ENCODE assay signal across 2 cellular contexts in the genomic region with DNA sequence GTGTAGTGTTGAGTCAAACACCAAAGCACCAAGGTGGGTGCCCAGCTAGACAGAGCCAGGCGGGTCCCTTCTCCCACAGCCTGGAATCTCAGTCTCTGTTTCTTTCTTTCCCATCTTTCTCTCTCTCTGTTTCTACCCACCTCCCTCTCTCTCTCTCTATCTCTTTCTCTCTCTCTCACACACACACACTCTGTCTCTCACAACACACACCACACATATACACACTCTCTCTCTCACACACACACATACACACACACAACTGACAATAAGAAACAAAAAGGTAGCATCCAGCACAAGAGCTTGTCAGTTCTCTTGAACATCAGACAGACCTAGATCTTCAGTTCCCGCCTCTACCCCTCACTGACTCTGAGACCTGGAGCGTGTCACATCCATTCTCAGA.
TF ChIP-seq lines count a peak whose summit lies in the region.

No MANE protein-coding gene starts in this region.

TF ChIP-seq in IMR-90, 13 proteins besides CTCF, POLR2A, EP300 and RAD21:
- no peak for TF ChIP-seq BHLHE40 (IDR thresholded peaks at IDR 0.05; ENCODE audit: low read depth, low read length)
- TF ChIP-seq NFE2L2 (IDR thresholded peaks at IDR 0.05; ENCODE audit: low read depth, low read length): no peak

TF ChIP-seq in K562, 482 proteins besides CTCF, POLR2A, EP300 and RAD21:
- TF ChIP-seq ZZZ3 (IDR thresholded peaks at IDR 0.05) (no peak), SRSF9 (IDR thresholded peaks at IDR 0.05; ENCODE audit: borderline replicate concordance, low read depth, low read length) (no peak), MCM7 (IDR thresholded peaks at IDR 0.05) (0 out of 4 replicates have a peak, but pooled peaks of 1 of the 2 experiments have one; percentile 88), ESRRB (CRISPR knock-in tag; IDR thresholded peaks at IDR 0.05; ENCODE audit: borderline replicate concordance) (no peak), HDAC1 (IDR thresholded peaks at IDR 0.05) (0 out of 4 replicates have a peak, but pooled peaks of 1 of the 2 experiments have one; percentile 52), EHMT2 (IDR thresholded peaks at IDR 0.05) (peak; percentile 39; the same call in 1 of the 2 replicates), PTTG1 (tag; IDR thresholded peaks at IDR 0.05; ENCODE audit: low read depth) (no peak), HLTF (IDR thresholded peaks at IDR 0.05) (0 out of 2 replicates have a peak, but pooled peaks have one; percentile 33), MCM3 (IDR thresholded peaks at IDR 0.05) (0 out of 2 replicates have a peak, but pooled peaks have one; percentile 61), PYGO2 (tag; IDR thresholded peaks at IDR 0.05) (no peak), KAT8 (IDR thresholded peaks at IDR 0.05; ENCODE audit: low read depth) (no peak), PHF21A (IDR thresholded peaks at IDR 0.05; ENCODE audit: borderline replicate concordance, low read depth) (no peak), KDM5B (IDR thresholded peaks at IDR 0.05; ENCODE audit: insufficient replicate concordance, low read depth, low read length) (no peak), ETV6 (IDR thresholded peaks at IDR 0.05; ENCODE audit: borderline replicate concordance in 1 of 2, low read depth in 2 of 2, low read length in 1 of 2) (no peak), ETV6 (CRISPR knock-in tag; IDR thresholded peaks at IDR 0.05; ENCODE audit: borderline replicate concordance) (no peak), ZC3H8 (IDR thresholded peaks at IDR 0.05) (no peak), ADNP (tag; IDR thresholded peaks at IDR 0.05) (no peak), TCF7L2 (IDR thresholded peaks at IDR 0.05; ENCODE audit: low read depth, low read length) (no peak), LARP7 (IDR thresholded peaks at IDR 0.05) (0 out of 2 replicates have a peak, but pooled peaks have one; percentile 23), SRSF1 (IDR thresholded peaks at IDR 0.05; ENCODE audit: low read depth, low read length) (no peak), CREM (IDR thresholded peaks at IDR 0.05; ENCODE audit: low read depth) (no peak), ZNF282 (CRISPR knock-in tag; IDR thresholded peaks at IDR 0.05) (no peak), PHB2 (IDR thresholded peaks at IDR 0.05; ENCODE audit: low read depth) (peak; percentile 57; the same call in 1 of the 2 replicates), MAFK (IDR thresholded peaks at IDR 0.05; ENCODE audit: low read length) (no peak), KLF1 (tag; IDR thresholded peaks at IDR 0.05) (no peak)
- TF ChIP-seq, protein P1, sequence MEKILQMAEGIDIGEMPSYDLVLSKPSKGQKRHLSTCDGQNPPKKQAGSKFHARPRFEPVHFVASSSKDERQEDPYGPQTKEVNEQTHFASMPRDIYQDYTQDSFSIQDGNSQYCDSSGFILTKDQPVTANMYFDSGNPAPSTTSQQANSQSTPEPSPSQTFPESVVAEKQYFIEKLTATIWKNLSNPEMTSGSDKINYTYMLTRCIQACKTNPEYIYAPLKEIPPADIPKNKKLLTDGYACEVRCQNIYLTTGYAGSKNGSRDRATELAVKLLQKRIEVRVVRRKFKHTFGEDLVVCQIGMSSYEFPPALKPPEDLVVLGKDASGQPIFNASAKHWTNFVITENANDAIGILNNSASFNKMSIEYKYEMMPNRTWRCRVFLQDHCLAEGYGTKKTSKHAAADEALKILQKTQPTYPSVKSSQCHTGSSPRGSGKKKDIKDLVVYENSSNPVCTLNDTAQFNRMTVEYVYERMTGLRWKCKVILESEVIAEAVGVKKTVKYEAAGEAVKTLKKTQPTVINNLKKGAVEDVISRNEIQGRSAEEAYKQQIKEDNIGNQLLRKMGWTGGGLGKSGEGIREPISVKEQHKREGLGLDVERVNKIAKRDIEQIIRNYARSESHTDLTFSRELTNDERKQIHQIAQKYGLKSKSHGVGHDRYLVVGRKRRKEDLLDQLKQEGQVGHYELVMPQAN (IDR thresholded peaks at IDR 0.05; ENCODE audit: borderline replicate concordance): peak; percentile 51; the same call in 1 of the 2 replicates
- TF ChIP-seq, protein P2, sequence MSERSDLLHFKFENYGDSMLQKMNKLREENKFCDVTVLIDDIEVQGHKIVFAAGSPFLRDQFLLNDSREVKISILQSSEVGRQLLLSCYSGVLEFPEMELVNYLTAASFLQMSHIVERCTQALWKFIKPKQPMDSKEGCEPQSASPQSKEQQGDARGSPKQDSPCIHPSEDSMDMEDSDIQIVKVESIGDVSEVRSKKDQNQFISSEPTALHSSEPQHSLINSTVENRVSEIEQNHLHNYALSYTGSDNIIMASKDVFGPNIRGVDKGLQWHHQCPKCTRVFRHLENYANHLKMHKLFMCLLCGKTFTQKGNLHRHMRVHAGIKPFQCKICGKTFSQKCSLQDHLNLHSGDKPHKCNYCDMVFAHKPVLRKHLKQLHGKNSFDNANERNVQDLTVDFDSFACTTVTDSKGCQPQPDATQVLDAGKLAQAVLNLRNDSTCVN (CRISPR knock-in tag; IDR thresholded peaks at IDR 0.05): peak; percentile 42; the same call in 1 of the 2 replicates
- TF ChIP-seq, protein P3, sequence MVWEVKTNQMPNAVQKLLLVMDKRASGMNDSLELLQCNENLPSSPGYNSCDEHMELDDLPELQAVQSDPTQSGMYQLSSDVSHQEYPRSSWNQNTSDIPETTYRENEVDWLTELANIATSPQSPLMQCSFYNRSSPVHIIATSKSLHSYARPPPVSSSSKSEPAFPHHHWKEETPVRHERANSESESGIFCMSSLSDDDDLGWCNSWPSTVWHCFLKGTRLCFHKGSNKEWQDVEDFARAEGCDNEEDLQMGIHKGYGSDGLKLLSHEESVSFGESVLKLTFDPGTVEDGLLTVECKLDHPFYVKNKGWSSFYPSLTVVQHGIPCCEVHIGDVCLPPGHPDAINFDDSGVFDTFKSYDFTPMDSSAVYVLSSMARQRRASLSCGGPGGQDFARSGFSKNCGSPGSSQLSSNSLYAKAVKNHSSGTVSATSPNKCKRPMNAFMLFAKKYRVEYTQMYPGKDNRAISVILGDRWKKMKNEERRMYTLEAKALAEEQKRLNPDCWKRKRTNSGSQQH (CRISPR knock-in tag; IDR thresholded peaks at IDR 0.05): peak; percentile 70; the same call in 1 of the 2 replicates
- TF ChIP-seq, protein P4, sequence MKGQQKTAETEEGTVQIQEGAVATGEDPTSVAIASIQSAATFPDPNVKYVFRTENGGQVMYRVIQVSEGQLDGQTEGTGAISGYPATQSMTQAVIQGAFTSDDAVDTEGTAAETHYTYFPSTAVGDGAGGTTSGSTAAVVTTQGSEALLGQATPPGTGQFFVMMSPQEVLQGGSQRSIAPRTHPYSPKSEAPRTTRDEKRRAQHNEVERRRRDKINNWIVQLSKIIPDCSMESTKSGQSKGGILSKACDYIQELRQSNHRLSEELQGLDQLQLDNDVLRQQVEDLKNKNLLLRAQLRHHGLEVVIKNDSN (CRISPR knock-in tag; IDR thresholded peaks at IDR 0.05): no peak
- TF ChIP-seq, protein P5, sequence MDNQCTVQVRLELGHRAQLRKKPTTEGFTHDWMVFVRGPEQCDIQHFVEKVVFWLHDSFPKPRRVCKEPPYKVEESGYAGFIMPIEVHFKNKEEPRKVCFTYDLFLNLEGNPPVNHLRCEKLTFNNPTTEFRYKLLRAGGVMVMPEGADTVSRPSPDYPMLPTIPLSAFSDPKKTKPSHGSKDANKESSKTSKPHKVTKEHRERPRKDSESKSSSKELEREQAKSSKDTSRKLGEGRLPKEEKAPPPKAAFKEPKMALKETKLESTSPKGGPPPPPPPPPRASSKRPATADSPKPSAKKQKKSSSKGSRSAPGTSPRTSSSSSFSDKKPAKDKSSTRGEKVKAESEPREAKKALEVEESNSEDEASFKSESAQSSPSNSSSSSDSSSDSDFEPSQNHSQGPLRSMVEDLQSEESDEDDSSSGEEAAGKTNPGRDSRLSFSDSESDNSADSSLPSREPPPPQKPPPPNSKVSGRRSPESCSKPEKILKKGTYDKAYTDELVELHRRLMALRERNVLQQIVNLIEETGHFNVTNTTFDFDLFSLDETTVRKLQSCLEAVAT (IDR thresholded peaks at IDR 0.05): 0 out of 4 replicates have a peak, but pooled peaks of 1 of the 2 experiments have one; percentile 15
- TF ChIP-seq, protein P6, sequence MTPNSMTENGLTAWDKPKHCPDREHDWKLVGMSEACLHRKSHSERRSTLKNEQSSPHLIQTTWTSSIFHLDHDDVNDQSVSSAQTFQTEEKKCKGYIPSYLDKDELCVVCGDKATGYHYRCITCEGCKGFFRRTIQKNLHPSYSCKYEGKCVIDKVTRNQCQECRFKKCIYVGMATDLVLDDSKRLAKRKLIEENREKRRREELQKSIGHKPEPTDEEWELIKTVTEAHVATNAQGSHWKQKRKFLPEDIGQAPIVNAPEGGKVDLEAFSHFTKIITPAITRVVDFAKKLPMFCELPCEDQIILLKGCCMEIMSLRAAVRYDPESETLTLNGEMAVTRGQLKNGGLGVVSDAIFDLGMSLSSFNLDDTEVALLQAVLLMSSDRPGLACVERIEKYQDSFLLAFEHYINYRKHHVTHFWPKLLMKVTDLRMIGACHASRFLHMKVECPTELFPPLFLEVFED (CRISPR knock-in tag; conservative IDR thresholded peaks at IDR 0.05): 0 out of 2 replicates have a peak, but pooled peaks have one; percentile 47
- TF ChIP-seq, protein P7, sequence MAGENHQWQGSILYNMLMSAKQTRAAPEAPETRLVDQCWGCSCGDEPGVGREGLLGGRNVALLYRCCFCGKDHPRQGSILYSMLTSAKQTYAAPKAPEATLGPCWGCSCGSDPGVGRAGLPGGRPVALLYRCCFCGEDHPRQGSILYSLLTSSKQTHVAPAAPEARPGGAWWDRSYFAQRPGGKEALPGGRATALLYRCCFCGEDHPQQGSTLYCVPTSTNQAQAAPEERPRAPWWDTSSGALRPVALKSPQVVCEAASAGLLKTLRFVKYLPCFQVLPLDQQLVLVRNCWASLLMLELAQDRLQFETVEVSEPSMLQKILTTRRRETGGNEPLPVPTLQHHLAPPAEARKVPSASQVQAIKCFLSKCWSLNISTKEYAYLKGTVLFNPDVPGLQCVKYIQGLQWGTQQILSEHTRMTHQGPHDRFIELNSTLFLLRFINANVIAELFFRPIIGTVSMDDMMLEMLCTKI (IDR thresholded peaks at IDR 0.05; ENCODE audit: partially characterized antibody): no peak
- TF ChIP-seq, protein P8, sequence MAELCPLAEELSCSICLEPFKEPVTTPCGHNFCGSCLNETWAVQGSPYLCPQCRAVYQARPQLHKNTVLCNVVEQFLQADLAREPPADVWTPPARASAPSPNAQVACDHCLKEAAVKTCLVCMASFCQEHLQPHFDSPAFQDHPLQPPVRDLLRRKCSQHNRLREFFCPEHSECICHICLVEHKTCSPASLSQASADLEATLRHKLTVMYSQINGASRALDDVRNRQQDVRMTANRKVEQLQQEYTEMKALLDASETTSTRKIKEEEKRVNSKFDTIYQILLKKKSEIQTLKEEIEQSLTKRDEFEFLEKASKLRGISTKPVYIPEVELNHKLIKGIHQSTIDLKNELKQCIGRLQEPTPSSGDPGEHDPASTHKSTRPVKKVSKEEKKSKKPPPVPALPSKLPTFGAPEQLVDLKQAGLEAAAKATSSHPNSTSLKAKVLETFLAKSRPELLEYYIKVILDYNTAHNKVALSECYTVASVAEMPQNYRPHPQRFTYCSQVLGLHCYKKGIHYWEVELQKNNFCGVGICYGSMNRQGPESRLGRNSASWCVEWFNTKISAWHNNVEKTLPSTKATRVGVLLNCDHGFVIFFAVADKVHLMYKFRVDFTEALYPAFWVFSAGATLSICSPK (IDR thresholded peaks at IDR 0.05; ENCODE audit: borderline replicate concordance): 0 out of 2 replicates have a peak, but pooled peaks have one; percentile 77
